In genomic region chr5:12360218-12360617, GRCh38 we compare ENCODE assay signal across 24 cellular contexts.
"Had no signal": no experiment of that assay in that cellular context is flagged by ENCODE, and none has a peak within 500 bp of the region (broad histone marks: within the 10 kb centered on the region; RNA-seq: fewer than 3 reads in every experiment).

No MANE protein-coding gene starts in this region.

- FAIRE-seq: islet of Langerhans, keratinocyte, kidney had no signal

- H3K36me3 ChIP-seq: left lung, left ventricle myocardium inferior, lower lobe of right lung had no signal

- H3K4me2 ChIP-seq: hepatocyte had no signal

- H3K79me2 ChIP-seq: hepatocyte had no signal

- H3K9me3 ChIP-seq: lower lobe of right lung had no signal

- H3K27me3 ChIP-seq: hepatocyte, left lung had no signal

- ATAC-seq: left cardiac atrium; left colon; left lobe of liver; left lung; left ventricle myocardium superior; lower lobe of right lung; mucosa of descending colon; naive thymus-derived CD4-positive, alpha-beta T cell had no signal

- H3K27ac ChIP-seq: hepatocyte, left lung, left ventricle myocardium inferior, lower lobe of right lung had no signal

- H3K4me3 ChIP-seq: hepatocyte, left lung, left ventricle myocardium inferior, lower lobe of right lung, lung, mucosa of descending colon had no signal

- DNase-seq: hippocampal formation; hypothalamus; immature natural killer cell; islet precursor cell; kidney; kidney glomerular epithelial cell; left cardiac atrium; left colon; left lung; left ventricle myocardium inferior; left ventricle myocardium superior; lower lobe of right lung; mammary epithelial cell; mesenchymal stem cell; mesendoderm; midbrain; mucosa of descending colon; naive B cell; naive thymus-derived CD4-positive, alpha-beta T cell had no signal

- H2AFZ ChIP-seq: hepatocyte had no signal

- H3K4me1 ChIP-seq: left lung, left ventricle myocardium inferior, lower lobe of right lung had no signal
